In the genomic region with DNA sequence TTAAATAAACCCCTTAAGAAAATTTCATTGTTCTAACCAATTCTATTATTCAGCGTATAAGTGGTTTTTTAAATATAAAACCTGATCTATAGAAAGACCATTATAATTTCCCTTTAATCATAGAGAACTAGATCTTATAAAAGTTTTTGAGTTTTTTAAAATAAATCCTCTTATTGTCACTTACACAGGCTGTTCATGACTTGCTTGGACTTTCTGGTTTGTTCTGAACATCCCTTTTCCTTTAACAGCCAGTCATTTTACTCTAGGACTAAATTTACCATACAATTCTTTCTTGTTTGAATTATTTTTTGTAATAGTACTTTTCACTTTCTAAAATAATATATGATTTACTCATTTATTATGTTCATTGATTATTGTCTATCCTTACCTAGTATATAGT, we compare ENCODE assay signal across 2 cellular contexts.
TF ChIP-seq lines count a peak whose summit lies in the region.

No MANE protein-coding gene starts in this region.

TF ChIP-seq in A549, 52 proteins besides CTCF, POLR2A, EP300 and RAD21 (continued from another document):
- TF ChIP-seq, protein P1, sequence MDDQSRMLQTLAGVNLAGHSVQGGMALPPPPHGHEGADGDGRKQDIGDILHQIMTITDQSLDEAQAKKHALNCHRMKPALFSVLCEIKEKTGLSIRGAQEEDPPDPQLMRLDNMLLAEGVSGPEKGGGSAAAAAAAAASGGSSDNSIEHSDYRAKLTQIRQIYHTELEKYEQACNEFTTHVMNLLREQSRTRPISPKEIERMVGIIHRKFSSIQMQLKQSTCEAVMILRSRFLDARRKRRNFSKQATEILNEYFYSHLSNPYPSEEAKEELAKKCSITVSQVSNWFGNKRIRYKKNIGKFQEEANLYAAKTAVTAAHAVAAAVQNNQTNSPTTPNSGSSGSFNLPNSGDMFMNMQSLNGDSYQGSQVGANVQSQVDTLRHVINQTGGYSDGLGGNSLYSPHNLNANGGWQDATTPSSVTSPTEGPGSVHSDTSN (IDR thresholded peaks at IDR 0.05) = no peak

TF ChIP-seq in GM23338, 12 proteins besides CTCF, POLR2A, EP300 and RAD21 (continued from another document):
- TF ChIP-seq, protein P2, sequence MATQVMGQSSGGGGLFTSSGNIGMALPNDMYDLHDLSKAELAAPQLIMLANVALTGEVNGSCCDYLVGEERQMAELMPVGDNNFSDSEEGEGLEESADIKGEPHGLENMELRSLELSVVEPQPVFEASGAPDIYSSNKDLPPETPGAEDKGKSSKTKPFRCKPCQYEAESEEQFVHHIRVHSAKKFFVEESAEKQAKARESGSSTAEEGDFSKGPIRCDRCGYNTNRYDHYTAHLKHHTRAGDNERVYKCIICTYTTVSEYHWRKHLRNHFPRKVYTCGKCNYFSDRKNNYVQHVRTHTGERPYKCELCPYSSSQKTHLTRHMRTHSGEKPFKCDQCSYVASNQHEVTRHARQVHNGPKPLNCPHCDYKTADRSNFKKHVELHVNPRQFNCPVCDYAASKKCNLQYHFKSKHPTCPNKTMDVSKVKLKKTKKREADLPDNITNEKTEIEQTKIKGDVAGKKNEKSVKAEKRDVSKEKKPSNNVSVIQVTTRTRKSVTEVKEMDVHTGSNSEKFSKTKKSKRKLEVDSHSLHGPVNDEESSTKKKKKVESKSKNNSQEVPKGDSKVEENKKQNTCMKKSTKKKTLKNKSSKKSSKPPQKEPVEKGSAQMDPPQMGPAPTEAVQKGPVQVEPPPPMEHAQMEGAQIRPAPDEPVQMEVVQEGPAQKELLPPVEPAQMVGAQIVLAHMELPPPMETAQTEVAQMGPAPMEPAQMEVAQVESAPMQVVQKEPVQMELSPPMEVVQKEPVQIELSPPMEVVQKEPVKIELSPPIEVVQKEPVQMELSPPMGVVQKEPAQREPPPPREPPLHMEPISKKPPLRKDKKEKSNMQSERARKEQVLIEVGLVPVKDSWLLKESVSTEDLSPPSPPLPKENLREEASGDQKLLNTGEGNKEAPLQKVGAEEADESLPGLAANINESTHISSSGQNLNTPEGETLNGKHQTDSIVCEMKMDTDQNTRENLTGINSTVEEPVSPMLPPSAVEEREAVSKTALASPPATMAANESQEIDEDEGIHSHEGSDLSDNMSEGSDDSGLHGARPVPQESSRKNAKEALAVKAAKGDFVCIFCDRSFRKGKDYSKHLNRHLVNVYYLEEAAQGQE (IDR thresholded peaks at IDR 0.05; ENCODE audit: unreplicated experiment) = no peak
- no peak for TF ChIP-seq POLR2AphosphoS5 (IDR thresholded peaks at IDR 0.05; ENCODE audit: low read depth)
- TF ChIP-seq, protein P3, sequence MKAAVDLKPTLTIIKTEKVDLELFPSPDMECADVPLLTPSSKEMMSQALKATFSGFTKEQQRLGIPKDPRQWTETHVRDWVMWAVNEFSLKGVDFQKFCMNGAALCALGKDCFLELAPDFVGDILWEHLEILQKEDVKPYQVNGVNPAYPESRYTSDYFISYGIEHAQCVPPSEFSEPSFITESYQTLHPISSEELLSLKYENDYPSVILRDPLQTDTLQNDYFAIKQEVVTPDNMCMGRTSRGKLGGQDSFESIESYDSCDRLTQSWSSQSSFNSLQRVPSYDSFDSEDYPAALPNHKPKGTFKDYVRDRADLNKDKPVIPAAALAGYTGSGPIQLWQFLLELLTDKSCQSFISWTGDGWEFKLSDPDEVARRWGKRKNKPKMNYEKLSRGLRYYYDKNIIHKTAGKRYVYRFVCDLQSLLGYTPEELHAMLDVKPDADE (IDR thresholded peaks at IDR 0.05) = no peak
